2 cellular contexts compared by ENCODE assay signal in the genomic region with DNA sequence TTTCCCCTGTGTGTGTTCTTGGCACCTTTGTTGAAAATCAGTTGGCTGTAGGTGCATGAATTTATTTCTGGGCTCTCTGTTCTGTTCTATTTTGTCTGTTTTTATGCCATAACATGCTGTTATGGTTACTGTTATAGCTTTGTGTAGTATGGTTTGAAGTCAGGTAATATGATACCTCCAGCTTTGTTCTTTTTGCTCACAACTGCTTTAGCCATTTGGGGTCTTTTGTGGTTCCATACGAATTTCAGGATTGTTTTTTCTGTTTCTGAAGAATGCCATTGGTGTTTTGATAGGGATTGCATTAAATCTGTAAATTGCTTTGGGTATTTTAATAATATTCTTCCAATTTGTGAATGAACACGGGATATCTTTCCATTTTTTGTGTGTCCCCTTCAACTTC.
TF ChIP-seq lines count a peak whose summit lies in the region.

No MANE protein-coding gene starts in this region.

TF ChIP-seq in HEK293, 187 proteins besides CTCF, POLR2A, EP300 and RAD21:
- TF ChIP-seq ZNF48 (tag by site-specific recombination; IDR thresholded peaks at IDR 0.05) (no peak), ZNF600 (tag by site-specific recombination; IDR thresholded peaks at IDR 0.05) (peak; percentile 46; the same call in 1 of the 2 replicates), FEZF1 (tag by site-specific recombination; IDR thresholded peaks at IDR 0.05) (peak; percentile 94), ZNF571 (tag by site-specific recombination; IDR thresholded peaks at IDR 0.05) (no peak)

TF ChIP-seq in GM12878, 131 proteins besides CTCF, POLR2A, EP300 and RAD21:
- TF ChIP-seq SRF (IDR thresholded peaks at IDR 0.05; ENCODE audit: low read depth in 2 of 2, low read length in 2 of 2) (no peak), POU2F2 (IDR thresholded peaks at IDR 0.05; ENCODE audit: borderline replicate concordance, low read depth, low read length) (no peak), ESRRA (IDR thresholded peaks at IDR 0.05; ENCODE audit: low read length) (no peak), MYB (IDR thresholded peaks at IDR 0.05; ENCODE audit: borderline replicate concordance, low read depth, low read length) (no peak), RELB (IDR thresholded peaks at IDR 0.05; ENCODE audit: low read depth) (no peak), IKZF1 (conservative IDR thresholded peaks at IDR 0.05) (no peak), ATF7 (IDR thresholded peaks at IDR 0.05; ENCODE audit: low read depth) (no peak), ZBTB40 (IDR thresholded peaks at IDR 0.05; ENCODE audit: borderline replicate concordance) (no peak), EED (IDR thresholded peaks at IDR 0.05; ENCODE audit: low read depth) (no peak), TARDBP (IDR thresholded peaks at IDR 0.05; ENCODE audit: borderline replicate concordance) (no peak), REST (IDR thresholded peaks at IDR 0.05; ENCODE audit: low read depth, low read length) (no peak), MXI1 (IDR thresholded peaks at IDR 0.05; ENCODE audit: low read depth, low read length) (no peak), CHD1 (IDR thresholded peaks at IDR 0.05; ENCODE audit: low read depth, low read length) (no peak), PAX8 (IDR thresholded peaks at IDR 0.05) (no peak), TBL1XR1 (IDR thresholded peaks at IDR 0.05; ENCODE audit: low read depth, low read length) (no peak)
- TF ChIP-seq, protein P1, sequence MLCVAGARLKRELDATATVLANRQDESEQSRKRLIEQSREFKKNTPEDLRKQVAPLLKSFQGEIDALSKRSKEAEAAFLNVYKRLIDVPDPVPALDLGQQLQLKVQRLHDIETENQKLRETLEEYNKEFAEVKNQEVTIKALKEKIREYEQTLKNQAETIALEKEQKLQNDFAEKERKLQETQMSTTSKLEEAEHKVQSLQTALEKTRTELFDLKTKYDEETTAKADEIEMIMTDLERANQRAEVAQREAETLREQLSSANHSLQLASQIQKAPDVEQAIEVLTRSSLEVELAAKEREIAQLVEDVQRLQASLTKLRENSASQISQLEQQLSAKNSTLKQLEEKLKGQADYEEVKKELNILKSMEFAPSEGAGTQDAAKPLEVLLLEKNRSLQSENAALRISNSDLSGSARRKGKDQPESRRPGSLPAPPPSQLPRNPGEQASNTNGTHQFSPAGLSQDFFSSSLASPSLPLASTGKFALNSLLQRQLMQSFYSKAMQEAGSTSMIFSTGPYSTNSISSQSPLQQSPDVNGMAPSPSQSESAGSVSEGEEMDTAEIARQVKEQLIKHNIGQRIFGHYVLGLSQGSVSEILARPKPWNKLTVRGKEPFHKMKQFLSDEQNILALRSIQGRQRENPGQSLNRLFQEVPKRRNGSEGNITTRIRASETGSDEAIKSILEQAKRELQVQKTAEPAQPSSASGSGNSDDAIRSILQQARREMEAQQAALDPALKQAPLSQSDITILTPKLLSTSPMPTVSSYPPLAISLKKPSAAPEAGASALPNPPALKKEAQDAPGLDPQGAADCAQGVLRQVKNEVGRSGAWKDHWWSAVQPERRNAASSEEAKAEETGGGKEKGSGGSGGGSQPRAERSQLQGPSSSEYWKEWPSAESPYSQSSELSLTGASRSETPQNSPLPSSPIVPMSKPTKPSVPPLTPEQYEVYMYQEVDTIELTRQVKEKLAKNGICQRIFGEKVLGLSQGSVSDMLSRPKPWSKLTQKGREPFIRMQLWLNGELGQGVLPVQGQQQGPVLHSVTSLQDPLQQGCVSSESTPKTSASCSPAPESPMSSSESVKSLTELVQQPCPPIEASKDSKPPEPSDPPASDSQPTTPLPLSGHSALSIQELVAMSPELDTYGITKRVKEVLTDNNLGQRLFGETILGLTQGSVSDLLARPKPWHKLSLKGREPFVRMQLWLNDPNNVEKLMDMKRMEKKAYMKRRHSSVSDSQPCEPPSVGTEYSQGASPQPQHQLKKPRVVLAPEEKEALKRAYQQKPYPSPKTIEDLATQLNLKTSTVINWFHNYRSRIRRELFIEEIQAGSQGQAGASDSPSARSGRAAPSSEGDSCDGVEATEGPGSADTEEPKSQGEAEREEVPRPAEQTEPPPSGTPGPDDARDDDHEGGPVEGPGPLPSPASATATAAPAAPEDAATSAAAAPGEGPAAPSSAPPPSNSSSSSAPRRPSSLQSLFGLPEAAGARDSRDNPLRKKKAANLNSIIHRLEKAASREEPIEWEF (IDR thresholded peaks at IDR 0.05; ENCODE audit: insufficient replicate concordance, low read depth, low read length), result no peak
- TF ChIP-seq, protein P2, sequence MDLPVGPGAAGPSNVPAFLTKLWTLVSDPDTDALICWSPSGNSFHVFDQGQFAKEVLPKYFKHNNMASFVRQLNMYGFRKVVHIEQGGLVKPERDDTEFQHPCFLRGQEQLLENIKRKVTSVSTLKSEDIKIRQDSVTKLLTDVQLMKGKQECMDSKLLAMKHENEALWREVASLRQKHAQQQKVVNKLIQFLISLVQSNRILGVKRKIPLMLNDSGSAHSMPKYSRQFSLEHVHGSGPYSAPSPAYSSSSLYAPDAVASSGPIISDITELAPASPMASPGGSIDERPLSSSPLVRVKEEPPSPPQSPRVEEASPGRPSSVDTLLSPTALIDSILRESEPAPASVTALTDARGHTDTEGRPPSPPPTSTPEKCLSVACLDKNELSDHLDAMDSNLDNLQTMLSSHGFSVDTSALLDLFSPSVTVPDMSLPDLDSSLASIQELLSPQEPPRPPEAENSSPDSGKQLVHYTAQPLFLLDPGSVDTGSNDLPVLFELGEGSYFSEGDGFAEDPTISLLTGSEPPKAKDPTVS (IDR thresholded peaks at IDR 0.05; ENCODE audit: low read depth, low read length), result no peak
- TF ChIP-seq, protein P3, sequence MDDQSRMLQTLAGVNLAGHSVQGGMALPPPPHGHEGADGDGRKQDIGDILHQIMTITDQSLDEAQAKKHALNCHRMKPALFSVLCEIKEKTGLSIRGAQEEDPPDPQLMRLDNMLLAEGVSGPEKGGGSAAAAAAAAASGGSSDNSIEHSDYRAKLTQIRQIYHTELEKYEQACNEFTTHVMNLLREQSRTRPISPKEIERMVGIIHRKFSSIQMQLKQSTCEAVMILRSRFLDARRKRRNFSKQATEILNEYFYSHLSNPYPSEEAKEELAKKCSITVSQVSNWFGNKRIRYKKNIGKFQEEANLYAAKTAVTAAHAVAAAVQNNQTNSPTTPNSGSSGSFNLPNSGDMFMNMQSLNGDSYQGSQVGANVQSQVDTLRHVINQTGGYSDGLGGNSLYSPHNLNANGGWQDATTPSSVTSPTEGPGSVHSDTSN (IDR thresholded peaks at IDR 0.05; ENCODE audit: insufficient replicate concordance, low read depth, low read length), result no peak
TF ChIP-seq in GM12878: peak in this region for 0.
